18 cellular contexts compared by ENCODE assay signal in genomic region chr6:140669321-140669720, GRCh38.
A peak's percentile ranks its signal among the peaks of the same experiment; 100 is the strongest.
DNase-seq lines count a peak whose midpoint lies in the region; ATAC-seq, FAIRE-seq and TF ChIP-seq lines count a peak whose summit lies in the region.
"Had no signal": no experiment of that assay in that cellular context is flagged by ENCODE, and none has a peak within 500 bp of the region (broad histone marks: within the 10 kb centered on the region; RNA-seq: fewer than 3 reads in every experiment).

No MANE protein-coding gene starts in this region.

- no peaks in the 10 kb centered on the region for H3K9me3 ChIP-seq in SK-N-SH

- peak overlapping the region; percentile 50; the same call in 1 of the 2 replicates for H3K4me2 ChIP-seq in SK-N-SH

- no peak for FAIRE-seq in HTR-8/SVneo (lab: Jason Lieb, UNC)
- FAIRE-seq: A204.1, GM12892 had no signal

- CTCF ChIA-PET in SK-N-SH (lab: Yijun Ruan, JAX), result no interaction called here

- peak overlapping the region; percentile 40; the same call in 1 of the 2 replicates for H3K9ac ChIP-seq in SK-N-SH

- H3K27ac ChIP-seq in SK-N-SH (ENCODE audit: low read depth in 2 of 2, low read length in 1 of 2), result peak overlapping the region; percentile 66 to 82; a peak in 3 of 4 replicates

- H3K4me1 ChIP-seq in SK-N-SH (ENCODE audit: control insufficient read depth in 1 of 2, insufficient read depth in 2 of 2, low read depth in 1 of 2, low read length in 1 of 2), result no peaks in the 10 kb centered on the region; a peak in 2 of 4 replicates

- no peak for ATAC-seq in naive thymus-derived CD8-positive, alpha-beta T cell

- no peaks in the 10 kb centered on the region for H3K9me2 ChIP-seq in SK-N-SH

- H3K4me3 ChIP-seq in SK-N-SH (ENCODE audit: low read depth in 2 of 2, low read length in 1 of 2), result 0 out of 4 replicates have a peak overlapping the region, but pooled peaks of 1 of the 2 experiments have one; percentile 17
- no peak overlapping the region for H3K4me3 ChIP-seq in astrocyte of the spinal cord (ENCODE audit: low read depth, low read length)

- H2AFZ ChIP-seq in SK-N-SH (ENCODE audit: low read depth), result peak overlapping the region; percentile 76

- peak in 1 of 2 experiments; percentile 44; a peak in 2 of 4 replicates for TF ChIP-seq EP300 in SK-N-SH (IDR thresholded peaks at IDR 0.05; ENCODE audit: borderline replicate concordance in 1 of 2, low read depth in 1 of 2, low read length in 1 of 2)

- in situ Hi-C loops in astrocyte of the spinal cord (cut with HindIII; ENCODE audit: low sequenced_read_pairs), result no loop called here

- 13% methylated on average over 3 of the region's 3 CpGs for WGBS in SK-N-SH (ENCODE audit: low lambda C conversion rate)

- H3K79me2 ChIP-seq in SK-N-SH (ENCODE audit: insufficient read depth), result no peaks in the 10 kb centered on the region

- POLR2A ChIA-PET in SK-N-SH (lab: Yijun Ruan, JAX), result no interaction called here
- POLR2A ChIA-PET in naive thymus-derived CD8-positive, alpha-beta T cell (lab: Charles Lee), result no interaction called here

- H3K4me1 Mint-ChIP-seq in naive thymus-derived CD8-positive, alpha-beta T cell, result no peaks in the 10 kb centered on the region

- H3K27me3 Mint-ChIP-seq in naive thymus-derived CD8-positive, alpha-beta T cell, result peaks cover 0 to 3% (median 0%) of the 10 kb centered on the region in 5 donors

- H3K36me3 ChIP-seq in SK-N-SH (replicated peaks in 1 of 2; ENCODE audit: control insufficient read depth in 1 of 2, insufficient read depth in 2 of 2, low read length in 1 of 2), result peaks cover 0 to 13% of the 10 kb centered on the region in 2 experiments

- no peak for TF ChIP-seq RAD21 in SK-N-SH (IDR thresholded peaks at IDR 0.05; ENCODE audit: low read length)

- peak; percentile 91 for DNase-seq in DMS114 treated with DMSO at 0.1 percent for 48 hours (lab: John Stamatoyannopoulos, UW; ENCODE audit: unreplicated experiment)
- no peak for DNase-seq in SK-N-SH
- DNase-seq in astrocyte of the spinal cord (ENCODE audit: low read depth, low spot score), result peak; percentile 23
- peak; percentile 56 for DNase-seq in iris pigment epithelial cell (ENCODE audit: low read depth)
- DNase-seq in naive thymus-derived CD8-positive, alpha-beta T cell, result no peak
- DNase-seq in NOMO-1 (lab: John Stamatoyannopoulos, UW; ENCODE audit: unreplicated experiment in 2 of 2), result no peak
- DNase-seq in NCI-H1436 treated with DMSO at 0.1 percent for 48 hours (lab: John Stamatoyannopoulos, UW), result no peak
- no peak for DNase-seq in HTR-8/SVneo (ENCODE audit: insufficient read length, low spot score)
- DNase-seq: C1 segment of cervical spinal cord, GOT3, MV-4-11, NCI-H1417, NCI-H1930, NCI-H2171, NCI-H446 treated with DMSO at 0.1 percent for 48 hours, NCI-H748 treated with DMSO at 0.1 percent for 48 hours had no signal

- H3K27me3 ChIP-seq in SK-N-SH (ENCODE audit: insufficient read depth), result no peaks in the 10 kb centered on the region

- H3K36me3 Mint-ChIP-seq in naive thymus-derived CD8-positive, alpha-beta T cell, result no peaks in the 10 kb centered on the region

- H4K20me1 ChIP-seq in SK-N-SH (ENCODE audit: insufficient read depth), result no peaks in the 10 kb centered on the region

- no peaks in the 10 kb centered on the region for H3F3A ChIP-seq in SK-N-SH (replicated peaks; ENCODE audit: insufficient read depth)

- no peak for TF ChIP-seq CTCF in SK-N-SH (IDR thresholded peaks at IDR 0.05)
- no peak for TF ChIP-seq CTCF in astrocyte of the spinal cord (IDR thresholded peaks at IDR 0.05; ENCODE audit: low read depth, low read length)

- H3K9me3 Mint-ChIP-seq in naive thymus-derived CD8-positive, alpha-beta T cell, result no peaks in the 10 kb centered on the region

- H3K4me3 Mint-ChIP-seq in naive thymus-derived CD8-positive, alpha-beta T cell, result no peak overlapping the region

- H3K27ac Mint-ChIP-seq in naive thymus-derived CD8-positive, alpha-beta T cell, result no peak overlapping the region

TF ChIP-seq in SK-N-SH, 30 proteins besides CTCF, POLR2A, EP300 and RAD21:
- TF ChIP-seq TCF12 (IDR thresholded peaks at IDR 0.05) (peak; percentile 56), MAX (IDR thresholded peaks at IDR 0.05; ENCODE audit: low read depth) (no peak), PBX3 (IDR thresholded peaks at IDR 0.05) (no peak), FOXM1 (IDR thresholded peaks at IDR 0.05; ENCODE audit: low read depth) (0 out of 2 replicates have a peak, but pooled peaks have one; percentile 58), NFIC (IDR thresholded peaks at IDR 0.05; ENCODE audit: borderline replicate concordance) (peak; percentile 69; the same call in 1 of the 2 replicates), GABPA (IDR thresholded peaks at IDR 0.05; ENCODE audit: low read depth) (no peak)

Comparison
In these comparisons a context has a peak if more than half of its experiments do, and no peak if none do; other contexts are left out.
1. DNase-seq: peak in DMS114 treated with DMSO at 0.1 percent for 48 hours (single experiment), astrocyte of the spinal cord (single experiment) and iris pigment epithelial cell (single experiment); none in SK-N-SH (single experiment), naive thymus-derived CD8-positive, alpha-beta T cell (0 of 10), NOMO-1 (0 of 2), NCI-H1436 treated with DMSO at 0.1 percent for 48 hours (single experiment) and HTR-8/SVneo (single experiment).